1 cellular context compared by ENCODE assay signal in the genomic region with DNA sequence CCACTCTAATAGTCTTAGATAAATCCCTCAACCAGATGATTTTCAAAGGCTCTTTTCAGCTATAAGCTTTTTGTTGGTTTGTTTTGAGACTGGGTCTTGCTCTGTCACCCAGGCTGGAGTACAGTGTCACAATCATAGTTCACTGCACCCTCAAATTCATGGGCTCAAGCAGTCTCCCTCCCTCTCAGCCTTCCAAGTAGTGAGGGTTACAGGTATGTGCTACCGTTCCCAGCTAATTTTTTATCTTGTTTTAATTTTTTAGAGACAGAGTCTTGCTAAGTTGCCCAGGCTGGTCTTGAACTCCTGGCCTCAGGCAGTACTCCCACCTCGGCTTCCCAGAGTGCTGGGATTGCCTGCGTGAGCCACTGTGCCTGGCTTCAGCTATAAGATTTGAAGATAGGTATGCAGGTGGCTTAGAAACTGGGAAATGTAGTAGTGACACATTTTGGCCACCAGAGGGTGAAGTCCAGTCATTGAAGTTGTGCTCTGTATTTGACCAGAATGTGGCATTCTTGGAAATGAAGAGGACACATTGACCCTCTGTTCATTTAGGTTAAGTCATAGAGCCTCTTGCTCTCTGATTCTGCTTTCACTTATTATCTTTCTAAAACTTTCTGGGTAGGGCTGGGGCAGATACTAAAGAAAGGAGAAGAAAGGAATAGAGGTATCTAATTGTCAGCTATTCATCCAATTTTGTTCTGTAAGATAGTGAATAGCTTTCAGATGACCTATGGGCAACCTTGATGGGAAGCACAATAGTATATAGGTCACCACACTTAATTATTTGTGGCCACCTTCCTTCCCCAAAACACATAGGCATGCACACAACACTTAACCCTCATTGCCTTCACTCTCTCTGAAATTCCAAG.
TF ChIP-seq lines count a peak whose summit lies in the region.

No MANE protein-coding gene starts in this region.

TF ChIP-seq in IMR-90, 13 proteins besides CTCF, POLR2A, EP300 and RAD21:
- TF ChIP-seq CEBPB (IDR thresholded peaks at IDR 0.05; ENCODE audit: low read depth, low read length) (no peak), SMC3 (IDR thresholded peaks at IDR 0.05; ENCODE audit: low read depth, low read length) (peak; percentile 65)
